In genomic region chr5:176869501-176870109, GRCh38 we compare ENCODE assay signal across 2 cellular contexts.
TF ChIP-seq lines count a peak whose summit lies in the region.

No MANE protein-coding gene starts in this region.

TF ChIP-seq in HEK293, 187 proteins besides CTCF, POLR2A, EP300 and RAD21:
- no peak for TF ChIP-seq KLF9 (tag by site-specific recombination; IDR thresholded peaks at IDR 0.05; ENCODE audit: low read depth)
- 0 out of 2 replicates have a peak, but pooled peaks have one; percentile 44 for TF ChIP-seq ZBTB48 (tag by site-specific recombination; IDR thresholded peaks at IDR 0.05)
- no peak for TF ChIP-seq ZNF449 (tag by site-specific recombination; IDR thresholded peaks at IDR 0.05)
TF ChIP-seq in HEK293: peak in this region for 1.

TF ChIP-seq in K562, 482 proteins besides CTCF, POLR2A, EP300 and RAD21:
- TF ChIP-seq TOE1 (IDR thresholded peaks at IDR 0.05; ENCODE audit: borderline replicate concordance) (no peak), TOE1 (CRISPR knock-in tag; IDR thresholded peaks at IDR 0.05; ENCODE audit: borderline replicate concordance, low read depth) (0 out of 2 replicates have a peak, but pooled peaks have one; percentile 30), PCBP2 (IDR thresholded peaks at IDR 0.05; ENCODE audit: low read depth, low read length, poor library complexity, severe bottlenecking) (no peak), ELF2 (CRISPR knock-in tag; IDR thresholded peaks at IDR 0.05) (no peak), SRF (CRISPR knock-in tag; IDR thresholded peaks at IDR 0.05) (peak in 1 of 2 experiments; percentile 79; a peak in 1 of 4 replicates), FOXM1 (IDR thresholded peaks at IDR 0.05; ENCODE audit: low read depth) (no peak), FOXM1 (CRISPR knock-in tag; IDR thresholded peaks at IDR 0.05; ENCODE audit: low read depth) (0 out of 2 replicates have a peak, but pooled peaks have one; percentile 44), SMARCE1 (IDR thresholded peaks at IDR 0.05) (no peak)
